Comparison of ENCODE assay signal across 7 cellular contexts in genomic region chr16:80454802-80455201, GRCh38.
"Had no signal": no experiment of that assay in that cellular context is flagged by ENCODE, and none has a peak within 500 bp of the region (broad histone marks: within the 10 kb centered on the region; RNA-seq: fewer than 3 reads in every experiment).

No MANE protein-coding gene starts in this region.

- H3K4me3 ChIP-seq: GM23338 had no signal

- DNase-seq: H9, HCEC 1CT, KG1 had no signal

- FAIRE-seq: H1, H54, HTR-8/SVneo had no signal

- ATAC-seq: GM23338 had no signal

- H3K4me2 ChIP-seq: GM23338 had no signal
